31 cellular contexts compared by ENCODE assay signal in genomic region chr6:156674197-156674596, GRCh38.
"Had no signal": no experiment of that assay in that cellular context is flagged by ENCODE, and none has a peak within 500 bp of the region (broad histone marks: within the 10 kb centered on the region; RNA-seq: fewer than 3 reads in every experiment).

No MANE protein-coding gene starts in this region.

- H3K27ac ChIP-seq: left ventricle myocardium inferior, pancreas, prostate gland, skin epidermis, transverse colon, upper lobe of left lung, vagina had no signal

- H3K27ac Mint-ChIP-seq: immature natural killer cell; naive thymus-derived CD8-positive, alpha-beta T cell; nephron; stimulated activated effector memory CD8-positive, alpha-beta T cell treated with anti-CD3 and anti-CD28 coated beads, Interleukin-12 subunit alpha, Interleukin-12 subunit beta, amount 100 ng/mL, for 72 hours; stimulated activated naive CD8-positive, alpha-beta T cell treated with anti-CD3 and anti-CD28 coated beads, Interleukin-15, amount 100 ng/mL, for 72 hours had no signal

- H3K4me3 ChIP-seq: left ventricle myocardium inferior, lung, mucosa of descending colon, pancreas, prostate gland, skin epidermis, transverse colon, upper lobe of left lung, vagina had no signal

- H3K4me1 ChIP-seq: left ventricle myocardium inferior, pancreas, prostate gland, transverse colon, upper lobe of left lung, vagina had no signal

- H3K9me3 ChIP-seq: pancreas, prostate gland, vagina had no signal

- H3K4me3 Mint-ChIP-seq: immature natural killer cell; nephron; neural crest cell; stimulated activated effector memory CD8-positive, alpha-beta T cell treated with anti-CD3 and anti-CD28 coated beads, Interleukin-12 subunit alpha, Interleukin-12 subunit beta, amount 100 ng/mL, for 72 hours; stimulated activated naive CD8-positive, alpha-beta T cell treated with anti-CD3 and anti-CD28 coated beads, Interleukin-15, amount 100 ng/mL, for 72 hours had no signal

- H3K36me3 Mint-ChIP-seq: stimulated activated effector memory CD8-positive, alpha-beta T cell treated with anti-CD3 and anti-CD28 coated beads, Interleukin-12 subunit alpha, Interleukin-12 subunit beta, amount 100 ng/mL, for 72 hours had no signal

- ATAC-seq: left colon; mucosa of descending colon; naive thymus-derived CD8-positive, alpha-beta T cell; pancreas; right cardiac atrium; sciatic nerve; stimulated activated effector memory CD8-positive, alpha-beta T cell treated with anti-CD3 and anti-CD28 coated beads, Interleukin-12 subunit alpha, Interleukin-12 subunit beta, amount 100 ng/mL, for 72 hours; stimulated activated naive CD8-positive, alpha-beta T cell treated with anti-CD3 and anti-CD28 coated beads, Interleukin-15, amount 100 ng/mL, for 72 hours had no signal

- H3K27me3 ChIP-seq: pancreas, transverse colon, upper lobe of left lung, vagina had no signal

- H3K36me3 ChIP-seq: left ventricle myocardium inferior, pancreas, prostate gland, transverse colon, upper lobe of left lung, vagina had no signal

- FAIRE-seq: islet of Langerhans, kidney, pancreas had no signal

- H3K4me1 Mint-ChIP-seq: immature natural killer cell; nephron; neural crest cell; stimulated activated effector memory CD8-positive, alpha-beta T cell treated with anti-CD3 and anti-CD28 coated beads, Interleukin-12 subunit alpha, Interleukin-12 subunit beta, amount 100 ng/mL, for 72 hours; stimulated activated naive CD8-positive, alpha-beta T cell treated with anti-CD3 and anti-CD28 coated beads, Interleukin-15, amount 100 ng/mL, for 72 hours had no signal

- DNase-seq: hypothalamus; immature natural killer cell; kidney; left colon; left ventricle myocardium inferior; midbrain; mucosa of descending colon; naive thymus-derived CD8-positive, alpha-beta T cell; nucleus accumbens; pancreas; posterior cingulate gyrus; retina; right cardiac atrium; stimulated activated CD4-positive, alpha-beta T cell treated with anti-CD3 and anti-CD28 coated beads, Interleukin-12 subunit alpha, Interleukin-12 subunit beta, amount 100 ng/mL, for 4 hours; stimulated activated CD4-positive, alpha-beta T cell treated with anti-CD3 and anti-CD28 coated beads, Interleukin-15, amount 100 ng/mL, for 24 hours; stimulated activated CD4-positive, alpha-beta T cell treated with anti-CD3 and anti-CD28 coated beads, Interleukin-2, amount 100 ng/mL, for 24 hours; stimulated activated CD4-positive, alpha-beta T cell treated with anti-CD3 and anti-CD28 coated beads, Interleukin-4, amount 100 ng/mL, for 1 hour; stimulated activated naive CD4-positive, alpha-beta T cell treated with Interleukin-2 at 50 U/mL for 16 hours; stimulated activated naive CD8-positive, alpha-beta T cell treated with anti-CD3 and anti-CD28 coated beads, Interleukin-15, amount 100 ng/mL, for 72 hours; substantia nigra; transverse colon; upper lobe of left lung had no signal
